25 cellular contexts compared by ENCODE assay signal in the genomic region with DNA sequence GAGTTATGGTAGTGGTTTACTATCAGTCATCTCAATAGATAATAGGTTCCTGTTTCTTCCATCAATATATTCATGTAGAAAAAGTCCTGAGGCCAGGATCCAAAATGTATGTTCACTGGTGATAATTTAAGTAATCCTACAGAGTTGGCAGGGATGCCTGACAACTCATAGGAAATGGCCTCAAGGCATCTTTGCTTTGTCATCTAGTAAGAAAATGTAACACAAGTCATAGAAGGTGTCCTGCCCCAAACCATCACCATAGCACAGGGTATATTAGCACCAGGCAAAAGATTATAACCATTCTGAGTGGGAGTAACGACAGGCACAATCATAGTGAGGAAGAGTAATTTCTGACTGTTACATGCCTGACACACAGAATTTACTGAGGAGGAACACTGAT.
DNase-seq lines count a peak whose midpoint lies in the region; ATAC-seq and TF ChIP-seq lines count a peak whose summit lies in the region.
"Had no signal": no experiment of that assay in that cellular context is flagged by ENCODE, and none has a peak within 500 bp of the region (broad histone marks: within the 10 kb centered on the region; RNA-seq: fewer than 3 reads in every experiment).

No MANE protein-coding gene starts in this region.

- TF ChIP-seq CTCF in gastrocnemius medialis (IDR thresholded peaks at IDR 0.05 in 4 of 5, conservative IDR thresholded peaks at IDR 0.05 in 1 of 5) = no peak

- ATAC-seq in GM18502 (IDR thresholded peaks at IDR 0.05; ENCODE audit: poor library complexity, unreplicated experiment) = peak; percentile 1
- peak; percentile 2 for ATAC-seq in HG03342 (IDR thresholded peaks at IDR 0.05; ENCODE audit: unreplicated experiment)
- ATAC-seq in memory B cell (ENCODE audit: low read depth) = no peak
- no peak for ATAC-seq in gastrocnemius medialis
- ATAC-seq: activated naive CD8-positive, alpha-beta T cell treated with anti-CD3 and anti-CD28 coated beads, Interleukin-2, amount 50 U/mL, for 24 hours; left lobe of liver; sciatic nerve; SK-N-SH treated with all-trans-retinoic acid at 6 μM for 48 hours; T-helper 17 cell had no signal

- no peaks in the 10 kb centered on the region for H3K36me3 Mint-ChIP-seq in memory B cell

- H3K9me3 Mint-ChIP-seq in memory B cell = no peaks in the 10 kb centered on the region
- H3K9me3 Mint-ChIP-seq: activated naive CD8-positive, alpha-beta T cell treated with anti-CD3 and anti-CD28 coated beads, Interleukin-2, amount 50 U/mL, for 24 hours; activated T-cell treated with anti-CD3 and anti-CD28 coated beads, Interleukin-2, amount 50 U/mL, for 24 hours; CD4-positive, alpha-beta T cell had no signal

- H3K4me1 ChIP-seq in gastrocnemius medialis = no peaks in the 10 kb centered on the region

- peaks cover 2% of the 10 kb centered on the region for H3K27me3 Mint-ChIP-seq in memory B cell
- H3K27me3 Mint-ChIP-seq: activated CD4-positive, alpha-beta T cell treated with anti-CD3 and anti-CD28 coated beads, Interleukin-2, amount 10 ng/mL, durations not matched to agents 7 days and 5 days; activated naive CD8-positive, alpha-beta T cell treated with anti-CD3 and anti-CD28 coated beads, Interleukin-2, amount 50 U/mL, for 24 hours; activated T-cell treated with anti-CD3 and anti-CD28 coated beads, Interleukin-2, amount 50 U/mL, for 24 hours; CD4-positive, alpha-beta T cell; progenitor cell of endocrine pancreas; T-helper 17 cell had no signal

- peak overlapping the region; percentile 37 for H3K27ac Mint-ChIP-seq in memory B cell
- H3K27ac Mint-ChIP-seq: activated naive CD8-positive, alpha-beta T cell treated with anti-CD3 and anti-CD28 coated beads, Interleukin-2, amount 50 U/mL, for 24 hours; activated T-cell treated with anti-CD3 and anti-CD28 coated beads, Interleukin-2, amount 50 U/mL, for 24 hours; CD4-positive, alpha-beta T cell; progenitor cell of endocrine pancreas; T-helper 17 cell had no signal

- no peak overlapping the region for H3K27ac ChIP-seq in gastrocnemius medialis
- H3K27ac ChIP-seq: suprapubic skin, VCaP had no signal

- peaks cover 3% of the 10 kb centered on the region for H3K4me1 Mint-ChIP-seq in memory B cell

- TF ChIP-seq POLR2A in gastrocnemius medialis (IDR thresholded peaks at IDR 0.05) = no peak

- DNase-seq in RPMI7951 (ENCODE audit: low read depth) = peak; percentile 56
- no peak for DNase-seq in memory B cell (ENCODE audit: low spot score in 2 of 2)
- no peak for DNase-seq in gastrocnemius medialis
- no peak for DNase-seq in dermis blood vessel endothelial cell
- DNase-seq in NCI-H345 treated with DMSO at 0.1 percent for 48 hours (lab: John Stamatoyannopoulos, UW; ENCODE audit: unreplicated experiment) = no peak
- DNase-seq: activated CD4-positive, alpha-beta T cell treated with anti-CD3 and anti-CD28 coated beads, Interleukin-2, amount 10 ng/mL, durations not matched to agents 7 days and 5 days; activated naive CD8-positive, alpha-beta T cell treated with anti-CD3 and anti-CD28 coated beads, Interleukin-2, amount 50 U/mL, for 24 hours; activated T-cell treated with anti-CD3 and anti-CD28 coated beads, Interleukin-2, amount 50 U/mL, for 24 hours; CD4-positive, alpha-beta T cell; EL; hypothalamus; NCI-H2171; NCI-H526 treated with DMSO at 0.1 percent for 48 hours; stimulated activated CD4-positive, alpha-beta T cell treated with anti-CD3 and anti-CD28 coated beads, Interleukin-4, amount 100 ng/mL, for 4 hours; stimulated activated naive CD4-positive, alpha-beta T cell; T-helper 17 cell had no signal

- in situ Hi-C loops in gastrocnemius medialis (cut with MboI; ENCODE audit: low sequenced_read_pairs in 4 of 4) = no loop called here

- intact Hi-C loops in gastrocnemius medialis (cut with DNase I; ENCODE audit: low total_unique reads) = no loop called here

- no peak overlapping the region for H3K4me3 ChIP-seq in gastrocnemius medialis
- H3K4me3 ChIP-seq: HAP-1, suprapubic skin had no signal

- no peaks in the 10 kb centered on the region for H3K36me3 ChIP-seq in gastrocnemius medialis
- H3K36me3 ChIP-seq: HAP-1, suprapubic skin had no signal

- no peak overlapping the region for H3K4me3 Mint-ChIP-seq in memory B cell
- H3K4me3 Mint-ChIP-seq: activated CD4-positive, alpha-beta T cell treated with anti-CD3 and anti-CD28 coated beads, Interleukin-2, amount 10 ng/mL, durations not matched to agents 7 days and 5 days; activated naive CD8-positive, alpha-beta T cell treated with anti-CD3 and anti-CD28 coated beads, Interleukin-2, amount 50 U/mL, for 24 hours; activated T-cell treated with anti-CD3 and anti-CD28 coated beads, Interleukin-2, amount 50 U/mL, for 24 hours; CD4-positive, alpha-beta T cell; T-helper 17 cell had no signal

- no peaks in the 10 kb centered on the region for H3K9me3 ChIP-seq in gastrocnemius medialis
- H3K9me3 ChIP-seq: HAP-1, suprapubic skin had no signal

- no peaks in the 10 kb centered on the region for H3K27me3 ChIP-seq in gastrocnemius medialis
- H3K27me3 ChIP-seq: suprapubic skin had no signal

Comparison
In these comparisons a context has a peak if more than half of its experiments do, and no peak if none do; other contexts are left out.
1. ATAC-seq: peak in GM18502 (single experiment) and HG03342 (single experiment); none in memory B cell (single experiment) and gastrocnemius medialis (0 of 2).